9 cellular contexts compared by ENCODE assay signal in the genomic region with DNA sequence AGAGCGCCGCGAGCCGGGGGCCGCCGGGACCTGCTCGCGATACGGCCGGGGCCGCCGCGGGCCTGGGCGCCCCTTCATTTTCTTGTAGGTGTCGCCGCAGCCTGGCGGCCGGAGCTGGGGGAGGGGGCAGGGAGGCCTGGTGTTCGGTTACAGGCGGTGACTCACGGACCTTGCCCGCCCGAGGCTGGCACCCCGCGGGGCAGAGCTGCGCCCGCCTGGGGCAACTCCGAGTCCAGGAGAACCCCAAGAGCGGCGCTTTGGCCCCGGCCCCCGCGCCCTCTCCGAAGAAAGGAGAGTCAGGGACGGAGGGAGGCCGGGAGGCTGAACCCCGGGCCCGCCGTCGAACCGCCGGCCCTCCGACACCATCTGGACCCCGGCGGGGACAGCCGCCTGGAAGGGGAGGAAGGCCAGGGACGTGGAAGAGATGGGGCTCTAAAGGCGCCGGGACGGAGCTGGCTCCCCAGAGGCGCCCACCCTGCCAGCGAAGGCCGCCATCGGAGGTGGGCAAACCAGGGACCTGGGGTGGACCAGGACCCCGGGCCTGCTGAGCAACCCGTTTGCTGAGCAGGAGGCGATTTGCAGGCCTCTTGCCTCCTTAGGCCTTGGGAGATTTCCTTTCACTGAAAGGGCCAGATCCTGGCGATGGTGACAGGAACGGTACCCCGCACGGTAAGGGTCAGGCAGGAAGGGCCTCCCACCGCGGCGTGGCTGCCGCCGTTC. TPM values are rescaled to one million over a fixed set of nuclear protein-coding genes. Genes with fewer than 3 reads are reported as not detected.
DNase-seq lines count a peak whose midpoint lies in the region; ATAC-seq and TF ChIP-seq lines count a peak whose summit lies in the region.
"Had no signal": no experiment of that assay in that cellular context is flagged by ENCODE, and none has a peak within 500 bp of the region (broad histone marks: within the 10 kb centered on the region; RNA-seq: fewer than 3 reads in every experiment).

No MANE protein-coding gene starts in this region.

- H3K27me3 ChIP-seq in Caco-2 (replicated peaks; ENCODE audit: control insufficient read depth, insufficient read depth, low read length) (no peaks in the 10 kb centered on the region; the same call in 1 of the 2 replicates), HUES64 (ENCODE audit: insufficient read depth, low read length) (peaks cover 16% of the 10 kb centered on the region), thoracic aorta (replicated peaks; ENCODE audit: insufficient read depth) (no peaks in the 10 kb centered on the region)

- TF ChIP-seq CTCF in Caco-2 (IDR thresholded peaks at IDR 0.05; ENCODE audit: insufficient read depth in 1 of 2, low read depth in 1 of 2, low read length in 1 of 2, severe bottlenecking in 1 of 2, unreplicated experiment in 1 of 2) (no peak), thoracic aorta (IDR thresholded peaks at IDR 0.05) (no peak)

- peaks cover 1% of the 10 kb centered on the region; the same call in 1 of the 2 replicates for H3K36me3 ChIP-seq in Caco-2 (ENCODE audit: control insufficient read depth, insufficient read depth, low read length)
- H3K36me3 ChIP-seq in HUES64 (ENCODE audit: insufficient read depth, low read length), result no peaks in the 10 kb centered on the region
- H3K36me3 ChIP-seq in thoracic aorta, result no peaks in the 10 kb centered on the region

- H3K9me3 Mint-ChIP-seq in Caco-2 (ENCODE audit: unreplicated experiment), result no peaks in the 10 kb centered on the region
- H3K9me3 Mint-ChIP-seq: stimulated activated naive CD8-positive, alpha-beta T cell treated with anti-CD3 and anti-CD28 coated beads, Interleukin-15, Interleukin-2, amounts not matched to agents 100 ng/mL and 50 ng/mL, for 24 hours had no signal

- under 1% methylated on average over 66 of the region's 66 CpGs for WGBS in HUES64

- peak; percentile 68 to 73 for DNase-seq in Caco-2
- peak; percentile 84 for DNase-seq in SW480 (ENCODE audit: low spot score)
- peak; percentile 41 for DNase-seq in midbrain (lab: John Stamatoyannopoulos, UW)
- peak; percentile 43 for DNase-seq in thoracic aorta (ENCODE audit: low spot score)

- BruUV-seq in Caco-2 (replicated peaks; lab: Mats Ljungman, UMichigan), result no TSS peak

- CTCF ChIA-PET in Caco-2 (lab: Charles Lee), result interaction anchor here (1.1 to 2.0 kb wide), 3 partner anchors 84 to 719 kb away, joined by 3 to 10 read pairs (median 4); no protein-coding TSS in a partner anchor

- peak overlapping the region; percentile 82 for H3K4me3 ChIP-seq in Caco-2 (ENCODE audit: low read depth, low read length)
- peak overlapping the region; percentile 81 for H3K4me3 ChIP-seq in HUES64 (ENCODE audit: low read length)
- H3K4me3 ChIP-seq in thoracic aorta, result peak overlapping the region; percentile 75

- no peaks in the 10 kb centered on the region for H3K36me3 Mint-ChIP-seq in Caco-2 (ENCODE audit: insufficient read depth, unreplicated experiment)

- peaks cover 45% of the 10 kb centered on the region for H3K4me1 Mint-ChIP-seq in Caco-2 (ENCODE audit: low read depth, unreplicated experiment)

- H3K27ac Mint-ChIP-seq in Caco-2 (ENCODE audit: unreplicated experiment), result no peak overlapping the region
- H3K27ac Mint-ChIP-seq: stimulated activated naive CD8-positive, alpha-beta T cell treated with anti-CD3 and anti-CD28 coated beads, Interleukin-15, Interleukin-2, amounts not matched to agents 100 ng/mL and 50 ng/mL, for 24 hours had no signal

- H3K27ac ChIP-seq in HUES64 (ENCODE audit: low read depth, low read length) (peak overlapping the region; percentile 98), thoracic aorta (peak overlapping the region; percentile 96 to 97)

- peak overlapping the region; percentile 96 for H3K9ac ChIP-seq in HUES64 (ENCODE audit: low read depth, low read length)

- peaks cover 2% of the 10 kb centered on the region for H3K27me3 Mint-ChIP-seq in Caco-2 (ENCODE audit: insufficient read depth, unreplicated experiment)

- peak overlapping the region; percentile 96 for H3K4me3 Mint-ChIP-seq in Caco-2 (ENCODE audit: unreplicated experiment)

- H3K4me1 ChIP-seq in Caco-2, result peaks cover 9% of the 10 kb centered on the region
- H3K4me1 ChIP-seq in HUES64 (ENCODE audit: insufficient read depth, low read length), result peaks cover 51% of the 10 kb centered on the region
- peaks cover 22 to 71% of the 10 kb centered on the region in 2 donors for H3K4me1 ChIP-seq in thoracic aorta (ENCODE audit: control insufficient read depth in 1 of 2, low read depth in 2 of 2)

- ATAC-seq in esophagus mucosa (peak; percentile 70), thoracic aorta (ENCODE audit: insufficient number of reproducible peaks, low FRiP score, low read depth) (peak; percentile 82), HG03439 (IDR thresholded peaks at IDR 0.05; ENCODE audit: unreplicated experiment) (no peak), GM21723 (IDR thresholded peaks at IDR 0.05; ENCODE audit: unreplicated experiment) (no peak)

- H3K9me3 ChIP-seq in Caco-2 (no peaks in the 10 kb centered on the region), HUES64 (ENCODE audit: insufficient read depth, low read depth, low read length) (no peaks in the 10 kb centered on the region), thoracic aorta (no peaks in the 10 kb centered on the region)

- POLR2A ChIA-PET in Caco-2 (lab: Charles Lee), result interaction anchor here (0.5 to 0.8 kb wide), 2 partner anchors 9 to 278 kb away, joined by 3 to 7 read pairs; no protein-coding TSS in a partner anchor

- intact Hi-C loops in Caco-2 (cut with micrococcal nuclease; ENCODE audit: unreplicated experiment), result loop anchor here (5.0 to 10.0 kb wide), 2 partner anchors 182 to 275 kb away; no protein-coding TSS in a partner anchor

RNA-seq across cellular contexts. Expression of gene NUAK1, which starts 0.8 kb away (rescaled TPM):
- total RNA-seq in Caco-2 (2022) (3.7 and 4.2 TPM in 2 replicates), esophagus mucosa (1.7 TPM), thoracic aorta (10 to 100 TPM; 20.0 to 31.4 TPM)
- polyA plus RNA-seq in HUES64 (2013, experiment 1 of 2), result 9.7 TPM
- polyA plus RNA-seq in HUES64 (2013, experiment 2 of 2), result 8.9 TPM

Comparison
In these comparisons a context has a peak if more than half of its experiments do, and no peak if none do; other contexts are left out.
1. ATAC-seq: peak in esophagus mucosa (single experiment) and thoracic aorta (single experiment); none in HG03439 (single experiment) and GM21723 (single experiment).
2. Peak in every context shown above with its lines, with median percentiles within 50 percentile points of each other: DNase-seq and H3K4me3 ChIP-seq.